ENCODE assay signal across 8 cellular contexts in the genomic region with DNA sequence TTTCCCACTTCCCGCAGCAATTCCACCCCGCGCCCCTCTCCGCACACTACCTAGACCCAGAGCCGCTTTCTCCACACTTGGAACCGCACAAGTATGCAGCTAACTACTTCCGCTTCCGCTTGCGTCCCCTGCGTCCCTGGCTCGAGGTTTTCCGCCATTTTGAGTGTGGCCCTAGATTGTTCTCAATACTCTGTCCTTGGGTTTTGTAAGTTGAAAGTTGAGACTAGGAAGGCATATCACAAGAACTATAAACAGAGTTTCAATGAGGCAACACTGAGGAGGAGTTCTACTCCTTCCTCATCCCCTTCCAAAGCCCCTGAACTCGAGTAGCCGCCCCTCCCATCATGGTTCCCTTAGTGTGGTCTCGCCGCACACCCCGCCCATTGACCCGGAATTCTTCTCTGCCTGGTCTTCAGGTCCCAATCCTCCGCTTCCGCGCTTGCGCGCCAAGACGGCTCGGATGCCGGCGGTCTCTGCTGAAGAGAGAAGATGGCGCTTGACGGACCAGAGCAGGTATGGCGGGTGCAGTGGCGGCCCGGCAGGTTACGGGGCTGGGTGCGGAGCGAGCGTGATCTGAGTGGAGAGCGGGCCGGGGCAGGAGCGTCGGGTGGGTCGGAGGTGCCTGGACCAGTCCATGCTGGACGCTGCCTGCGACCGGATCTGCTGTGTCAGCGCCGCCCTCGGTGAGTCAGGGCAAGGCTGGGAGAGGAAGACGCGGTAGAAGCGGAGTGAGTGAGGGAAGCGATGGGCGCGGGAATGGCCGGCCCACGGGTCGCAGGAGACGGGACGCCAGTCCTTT. TPM values are rescaled to one million over a fixed set of nuclear protein-coding genes. Genes with fewer than 3 reads are reported as not detected.
A peak's percentile ranks its signal among the peaks of the same experiment; 100 is the strongest.
DNase-seq lines count a peak whose midpoint lies in the region; ATAC-seq and TF ChIP-seq lines count a peak whose summit lies in the region.

A gene with protein sequence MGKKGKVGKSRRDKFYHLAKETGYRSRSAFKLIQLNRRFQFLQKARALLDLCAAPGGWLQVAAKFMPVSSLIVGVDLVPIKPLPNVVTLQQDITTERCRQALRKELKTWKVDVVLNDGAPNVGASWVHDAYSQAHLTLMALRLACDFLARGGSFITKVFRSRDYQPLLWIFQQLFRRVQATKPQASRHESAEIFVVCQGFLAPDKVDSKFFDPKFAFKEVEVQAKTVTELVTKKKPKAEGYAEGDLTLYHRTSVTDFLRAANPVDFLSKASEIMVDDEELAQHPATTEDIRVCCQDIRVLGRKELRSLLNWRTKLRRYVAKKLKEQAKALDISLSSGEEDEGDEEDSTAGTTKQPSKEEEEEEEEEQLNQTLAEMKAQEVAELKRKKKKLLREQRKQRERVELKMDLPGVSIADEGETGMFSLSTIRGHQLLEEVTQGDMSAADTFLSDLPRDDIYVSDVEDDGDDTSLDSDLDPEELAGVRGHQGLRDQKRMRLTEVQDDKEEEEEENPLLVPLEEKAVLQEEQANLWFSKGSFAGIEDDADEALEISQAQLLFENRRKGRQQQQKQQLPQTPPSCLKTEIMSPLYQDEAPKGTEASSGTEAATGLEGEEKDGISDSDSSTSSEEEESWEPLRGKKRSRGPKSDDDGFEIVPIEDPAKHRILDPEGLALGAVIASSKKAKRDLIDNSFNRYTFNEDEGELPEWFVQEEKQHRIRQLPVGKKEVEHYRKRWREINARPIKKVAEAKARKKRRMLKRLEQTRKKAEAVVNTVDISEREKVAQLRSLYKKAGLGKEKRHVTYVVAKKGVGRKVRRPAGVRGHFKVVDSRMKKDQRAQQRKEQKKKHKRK (minus strand): TSS at position 662 of the 799 bp plus-strand sequence. CDS start 761 bp downstream, outside the sequence.
A gene (plus strand): TSS at position 430 of the 799 bp plus-strand sequence. CDS start 60 bp downstream, at position 490.

- H3K79me2 ChIP-seq in SU-DHL-6 (ENCODE audit: insufficient read depth, low read length): peaks cover 41% of the 10 kb centered on the region
- H3K79me2 ChIP-seq in parathyroid adenoma: peaks cover 18% of the 10 kb centered on the region

- peaks cover 8% of the 10 kb centered on the region for H3K4me1 ChIP-seq in cardiac muscle cell (ENCODE audit: low read depth)
- peaks cover 19% of the 10 kb centered on the region for H3K4me1 ChIP-seq in parathyroid adenoma
- H3K4me1 ChIP-seq in tibial nerve: peaks cover 0 to 46% (median 19%) of the 10 kb centered on the region in 4 donors

- no peaks in the 10 kb centered on the region for H3K9me2 ChIP-seq in SU-DHL-6 (replicated peaks; ENCODE audit: insufficient read depth, low read length)

- no peaks in the 10 kb centered on the region for H3F3A ChIP-seq in SU-DHL-6 (ENCODE audit: insufficient read depth)

- ATAC-seq in HG02759 (IDR thresholded peaks at IDR 0.05; ENCODE audit: unreplicated experiment): peak; percentile 91

- H3K27me3 ChIP-seq in SU-DHL-6 (ENCODE audit: low read length) (no peaks in the 10 kb centered on the region), cardiac muscle cell (no peaks in the 10 kb centered on the region), parathyroid adenoma (ENCODE audit: control insufficient read depth, insufficient read depth, low read length) (no peaks in the 10 kb centered on the region), tibial nerve (no peaks in the 10 kb centered on the region)

- H3K9ac ChIP-seq in SU-DHL-6 (ENCODE audit: low read length) (peak within 1 kb of the TSS; percentile 88), parathyroid adenoma (peak within 1 kb of the TSS; percentile 51)

- peak within 1 kb of the TSS; percentile 83 for H3K27ac ChIP-seq in SU-DHL-6 (ENCODE audit: low read depth, low read length)
- peak within 1 kb of the TSS; percentile 97 for H3K27ac ChIP-seq in cardiac muscle cell
- H3K27ac ChIP-seq in parathyroid adenoma: peak within 1 kb of the TSS; percentile 97
- peak within 1 kb of the TSS; percentile 89 to 95 (median 94) for H3K27ac ChIP-seq in tibial nerve

- H4K20me1 ChIP-seq in SU-DHL-6 (ENCODE audit: low read depth, low read length): no peaks in the 10 kb centered on the region

- peak; percentile 64 for DNase-seq in NCI-H128 (lab: John Stamatoyannopoulos, UW; ENCODE audit: unreplicated experiment)
- peak; percentile 93 for DNase-seq in activated naive CD8-positive, alpha-beta T cell treated with anti-CD3 and anti-CD28 coated beads, Interleukin-2, amount 50 U/mL, for 16 hours (ENCODE audit: low read depth, low spot score)
- peak; percentile 96 for DNase-seq in cardiac muscle cell (ENCODE audit: low read depth in 1 of 2, low spot score in 1 of 2)
- peak; percentile 92 to 95 for DNase-seq in tibial nerve (ENCODE audit: low spot score in 2 of 2)

- TF ChIP-seq EP300 in tibial nerve (IDR thresholded peaks at IDR 0.05): peak; percentile 51 to 99

- peaks cover 7% of the 10 kb centered on the region; the same call in 1 of the 2 replicates for H3K36me3 ChIP-seq in SU-DHL-6 (ENCODE audit: low read length)
- H3K36me3 ChIP-seq in cardiac muscle cell: peaks cover 40% of the 10 kb centered on the region
- no peaks in the 10 kb centered on the region for H3K36me3 ChIP-seq in parathyroid adenoma (ENCODE audit: control insufficient read depth, insufficient read depth, low read length)
- peaks cover 8 to 70% (median 54%) of the 10 kb centered on the region in 3 donors for H3K36me3 ChIP-seq in tibial nerve

- TF ChIP-seq POLR2A in tibial nerve (IDR thresholded peaks at IDR 0.05): peak; percentile 44 to 75

- 1% methylated on average over 53 to 58 of the region's 58 CpGs for WGBS in tibial nerve, 2 donors

- peak; percentile 75 for TF ChIP-seq CTCF in GM12873 (IDR thresholded peaks at IDR 0.05; ENCODE audit: insufficient read depth, low read depth, low read length, missing control alignments)
- peak; percentile 44 for TF ChIP-seq CTCF in SU-DHL-6 (IDR thresholded peaks at IDR 0.05; ENCODE audit: insufficient read depth, low read length, poor library complexity, severe bottlenecking)
- TF ChIP-seq CTCF in cardiac muscle cell (IDR thresholded peaks at IDR 0.05; ENCODE audit: low read depth, low read length): peak; percentile 55
- peak; percentile 40 for TF ChIP-seq CTCF in parathyroid adenoma (IDR thresholded peaks at IDR 0.05)
- TF ChIP-seq CTCF in tibial nerve (IDR thresholded peaks at IDR 0.05): peak in 4 of 5 experiments; percentile 33 to 72 (median 52)

- H3K4me2 ChIP-seq in SU-DHL-6 (ENCODE audit: low read depth, low read length, poor library complexity, severe bottlenecking) (peak within 1 kb of the TSS; percentile 95), parathyroid adenoma (ENCODE audit: low read length) (peak within 1 kb of the TSS; percentile 85)

- H3K4me3 ChIP-seq in SU-DHL-6 (ENCODE audit: insufficient read depth, low read length, poor library complexity, severe bottlenecking): peak within 1 kb of the TSS; percentile 80
- H3K4me3 ChIP-seq in cardiac muscle cell: peak within 1 kb of the TSS; percentile 72
- H3K4me3 ChIP-seq in parathyroid adenoma (ENCODE audit: low read depth, low read length): peak within 1 kb of the TSS; percentile 98
- peak within 1 kb of the TSS; percentile 50 to 93 (median 91) for H3K4me3 ChIP-seq in tibial nerve

- H3K9me3 ChIP-seq in SU-DHL-6 (ENCODE audit: insufficient read depth, low read length) (no peaks in the 10 kb centered on the region), cardiac muscle cell (ENCODE audit: low read depth) (no peaks in the 10 kb centered on the region), parathyroid adenoma (ENCODE audit: control insufficient read depth, low read length) (no peaks in the 10 kb centered on the region), tibial nerve (no peaks in the 10 kb centered on the region)

- H2AFZ ChIP-seq in SU-DHL-6 (ENCODE audit: low read depth, low read length, severe bottlenecking) (peak within 1 kb of the TSS; percentile 85), parathyroid adenoma (peak within 1 kb of the TSS; percentile 83)

RNA-seq across cellular contexts. Expression of the first gene that starts in this region (rescaled TPM):
- 43.1 and 47.2 TPM in 2 replicates for total RNA-seq in cardiac muscle cell
- polyA plus RNA-seq in cardiac muscle cell: 52.2 and 57.3 TPM in 2 replicates
- 10 to 100 TPM; 32.8 to 69.3 (median 43.2) TPM for total RNA-seq in tibial nerve

RNA-seq across cellular contexts. Expression of the second gene that starts in this region (rescaled TPM):
- total RNA-seq in cardiac muscle cell (42.7 and 57.7 TPM in 2 replicates), tibial nerve (100 to 1,000 TPM in 2 of 4 donors, 10 to 100 TPM in 2; 62.1 to 116 (median 103) TPM)
- polyA plus RNA-seq in cardiac muscle cell: 144 and 230 TPM in 2 replicates

Comparison
In these comparisons a context has a peak if more than half of its experiments do, and no peak if none do; other contexts are left out.
1. Peak in every context shown above with its lines: DNase-seq, ATAC-seq, H3K4me3 ChIP-seq and H3K27ac ChIP-seq.